In genomic region chr6:7298113-7298512, GRCh38 we compare ENCODE assay signal across 2 cellular contexts.
A peak's percentile ranks its signal among the peaks of the same experiment; 100 is the strongest.
TF ChIP-seq lines count a peak whose summit lies in the region.

No MANE protein-coding gene starts in this region.

TF ChIP-seq in SK-N-SH treated with all-trans-retinoic acid at 6 μM for 48 hours, 23 proteins besides CTCF, POLR2A, EP300 and RAD21 (continued from another document):
- TF ChIP-seq TCF4 (CRISPR knock-in tag; IDR thresholded peaks at IDR 0.05; ENCODE audit: borderline replicate concordance) = 0 out of 2 replicates have a peak, but pooled peaks have one; percentile 16
TF ChIP-seq in SK-N-SH treated with all-trans-retinoic acid at 6 μM for 48 hours: peak in this region for 3.

TF ChIP-seq in SK-N-SH, 30 proteins besides CTCF, POLR2A, EP300 and RAD21 (continued from another document):
- TF ChIP-seq RFX5 (IDR thresholded peaks at IDR 0.05; ENCODE audit: low read length) (no peak), GABPA (IDR thresholded peaks at IDR 0.05; ENCODE audit: low read depth) (no peak), TAF1 (IDR thresholded peaks at IDR 0.05; ENCODE audit: borderline replicate concordance, low read depth, low read length) (no peak), MAX (IDR thresholded peaks at IDR 0.05; ENCODE audit: low read depth) (no peak)
